ENCODE assay signal across 19 cellular contexts in genomic region chr10:100972115-100972903, GRCh38. TPM values are rescaled to one million over a fixed set of nuclear protein-coding genes. Genes with fewer than 3 reads are reported as not detected.
DNase-seq lines count a peak whose midpoint lies in the region; ATAC-seq, FAIRE-seq and TF ChIP-seq lines count a peak whose summit lies in the region.
"Had no signal": no experiment of that assay in that cellular context is flagged by ENCODE, and none has a peak within 500 bp of the region (broad histone marks: within the 10 kb centered on the region; RNA-seq: fewer than 3 reads in every experiment).

No MANE protein-coding gene starts in this region.

- no peak overlapping the region for H3K27ac ChIP-seq in astrocyte (ENCODE audit: low read depth, low read length)
- H3K27ac ChIP-seq: GM23248, KMS-11, left lung, neutrophil, upper lobe of right lung had no signal

- DNase-seq in astrocyte (ENCODE audit: low read depth) (no peak), islet precursor cell (peak; percentile 32), progenitor cell of endocrine pancreas (ENCODE audit: low spot score, unreplicated experiment) (peak; percentile 3)
- DNase-seq: activated CD4-positive, alpha-beta T cell treated with anti-CD3 and anti-CD28 coated beads for 1 hour; CD8-positive, alpha-beta memory T cell; GM23248; left lung; NCI-H187 treated with DMSO at 0.1 percent for 48 hours; NCI-H2227 treated with DMSO at 0.1 percent for 48 hours; NCI-H774; OCI-M1; Right ventricle myocardium superior; upper lobe of right lung had no signal

- ATAC-seq in activated T-helper 17 cell treated with anti-CD3 and anti-CD28 coated beads, Interleukin-2, amount 50 U/mL, for 72 hours (replicated peaks), result no peak
- ATAC-seq in HG03139 (IDR thresholded peaks at IDR 0.05; ENCODE audit: unreplicated experiment), result no peak

- peaks cover 2% of the 10 kb centered on the region for H3K36me3 Mint-ChIP-seq in astrocyte (ENCODE audit: low read depth, unreplicated experiment)
- H3K36me3 Mint-ChIP-seq in progenitor cell of endocrine pancreas (ENCODE audit: insufficient read depth), result peaks cover 9% of the 10 kb centered on the region
- H3K36me3 Mint-ChIP-seq in activated T-helper 17 cell treated with anti-CD3 and anti-CD28 coated beads, Interleukin-2, amount 50 U/mL, for 72 hours (ENCODE audit: low read depth), result no peaks in the 10 kb centered on the region

- H3K9me3 Mint-ChIP-seq in astrocyte (ENCODE audit: unreplicated experiment), result no peaks in the 10 kb centered on the region
- H3K9me3 Mint-ChIP-seq in progenitor cell of endocrine pancreas (ENCODE audit: low read depth), result no peaks in the 10 kb centered on the region
- no peaks in the 10 kb centered on the region for H3K9me3 Mint-ChIP-seq in activated T-helper 17 cell treated with anti-CD3 and anti-CD28 coated beads, Interleukin-2, amount 50 U/mL, for 72 hours
- H3K9me3 Mint-ChIP-seq: CD8-positive, alpha-beta memory T cell had no signal

- no peaks in the 10 kb centered on the region for H4K20me1 ChIP-seq in astrocyte (ENCODE audit: insufficient read depth, low read length)

- H3K4me3 ChIP-seq in astrocyte (ENCODE audit: insufficient read depth, low read depth, low read length), result no peak overlapping the region
- H3K4me3 ChIP-seq: GM23248, left lung, upper lobe of right lung had no signal

- H3K27ac Mint-ChIP-seq in astrocyte (ENCODE audit: unreplicated experiment) (no peak overlapping the region), progenitor cell of endocrine pancreas (no peak overlapping the region)
- no peak overlapping the region for H3K27ac Mint-ChIP-seq in activated T-helper 17 cell treated with anti-CD3 and anti-CD28 coated beads, Interleukin-2, amount 50 U/mL, for 72 hours

- no peak overlapping the region for H3K9ac ChIP-seq in astrocyte (ENCODE audit: low read length)
- H3K9ac ChIP-seq: GM23248, KMS-11 had no signal

- H3K4me1 ChIP-seq in astrocyte (ENCODE audit: insufficient read depth, low read length), result peaks cover 8% of the 10 kb centered on the region
- H3K4me1 ChIP-seq: colonic mucosa had no signal

- H3K4me1 Mint-ChIP-seq in astrocyte (ENCODE audit: low read depth, unreplicated experiment) (peaks cover 10% of the 10 kb centered on the region), progenitor cell of endocrine pancreas (ENCODE audit: low read depth) (peaks cover 34% of the 10 kb centered on the region)
- H3K4me1 Mint-ChIP-seq in activated T-helper 17 cell treated with anti-CD3 and anti-CD28 coated beads, Interleukin-2, amount 50 U/mL, for 72 hours, result peaks cover 11% of the 10 kb centered on the region

- peak overlapping the region; percentile 50 for H3K4me3 Mint-ChIP-seq in astrocyte (ENCODE audit: unreplicated experiment)
- no peak overlapping the region for H3K4me3 Mint-ChIP-seq in progenitor cell of endocrine pancreas (ENCODE audit: low read depth)
- no peak overlapping the region for H3K4me3 Mint-ChIP-seq in activated T-helper 17 cell treated with anti-CD3 and anti-CD28 coated beads, Interleukin-2, amount 50 U/mL, for 72 hours

- no peak for FAIRE-seq in astrocyte (lab: Jason Lieb, UNC)

- no peaks in the 10 kb centered on the region for H3K9me3 ChIP-seq in astrocyte (ENCODE audit: insufficient read depth, low read depth, low read length)
- H3K9me3 ChIP-seq: colonic mucosa, left lung, neutrophil, stomach, upper lobe of right lung had no signal

- H3K4me2 ChIP-seq in astrocyte (ENCODE audit: low read length), result no peak overlapping the region
- H3K4me2 ChIP-seq: KMS-11 had no signal

- H3K27me3 Mint-ChIP-seq in astrocyte (ENCODE audit: low read depth, unreplicated experiment) (no peaks in the 10 kb centered on the region), progenitor cell of endocrine pancreas (no peaks in the 10 kb centered on the region)
- H3K27me3 Mint-ChIP-seq in activated T-helper 17 cell treated with anti-CD3 and anti-CD28 coated beads, Interleukin-2, amount 50 U/mL, for 72 hours, result no peaks in the 10 kb centered on the region
- H3K27me3 Mint-ChIP-seq: CD8-positive, alpha-beta memory T cell had no signal

- no peaks in the 10 kb centered on the region for H3K79me2 ChIP-seq in astrocyte (ENCODE audit: insufficient read depth, low read length)

- no peak for TF ChIP-seq CTCF in astrocyte (IDR thresholded peaks at IDR 0.05; ENCODE audit: insufficient read depth, low read depth, low read length)
- no peak for TF ChIP-seq CTCF in progenitor cell of endocrine pancreas (IDR thresholded peaks at IDR 0.05; ENCODE audit: unreplicated experiment)

- H3K27me3 ChIP-seq in astrocyte (ENCODE audit: insufficient read depth, low read length), result no peaks in the 10 kb centered on the region
- H3K27me3 ChIP-seq: colonic mucosa, upper lobe of right lung had no signal

- H3K36me3 ChIP-seq in astrocyte (ENCODE audit: insufficient read depth, low read length), result no peaks in the 10 kb centered on the region
- H3K36me3 ChIP-seq: colonic mucosa, left lung, neutrophil, upper lobe of right lung had no signal

- H2AFZ ChIP-seq in astrocyte (ENCODE audit: low read depth, low read length), result no peak overlapping the region
- H2AFZ ChIP-seq: GM23248 had no signal

RNA-seq across cellular contexts. Expression of gene SEMA4G, which starts 3.0 kb away (rescaled TPM):
- total RNA-seq in astrocyte (5.9 and 7.1 TPM in 2 replicates), progenitor cell of endocrine pancreas (57.1 and 62.3 TPM in 2 replicates)
- 1 to 10 TPM; 1.4 to 3.8 TPM for total RNA-seq in activated T-helper 17 cell treated with anti-CD3 and anti-CD28 coated beads, Interleukin-2, amount 50 U/mL, for 72 hours

RNA-seq across cellular contexts. Expression of gene MRPL43, which starts 15.0 kb away (rescaled TPM):
- 61.3 and 75.1 TPM in 2 replicates for total RNA-seq in astrocyte
- 70.7 and 72.4 TPM in 2 replicates for total RNA-seq in progenitor cell of endocrine pancreas
- 10 to 100 TPM; 50.1 to 58.7 TPM for total RNA-seq in activated T-helper 17 cell treated with anti-CD3 and anti-CD28 coated beads, Interleukin-2, amount 50 U/mL, for 72 hours

RNA-seq across cellular contexts. Expression of gene TWNK, which starts 15.0 kb away (rescaled TPM):
- total RNA-seq in astrocyte, result 12.9 TPM in 2 replicates
- total RNA-seq in progenitor cell of endocrine pancreas, result 12.8 and 13.3 TPM in 2 replicates
- total RNA-seq in activated T-helper 17 cell treated with anti-CD3 and anti-CD28 coated beads, Interleukin-2, amount 50 U/mL, for 72 hours, result 10 to 100 TPM; 12.0 to 24.9 TPM

RNA-seq across cellular contexts. Expression of gene LZTS2, which starts 27.3 kb away (rescaled TPM):
- total RNA-seq in astrocyte (69.9 and 73.9 TPM in 2 replicates), progenitor cell of endocrine pancreas (81.1 and 83.2 TPM in 2 replicates)
- total RNA-seq in activated T-helper 17 cell treated with anti-CD3 and anti-CD28 coated beads, Interleukin-2, amount 50 U/mL, for 72 hours, result 10 to 100 TPM; 15.0 to 24.8 TPM

RNA-seq across cellular contexts. Expression of gene PDZD7, which starts 58.6 kb away (rescaled TPM):
- total RNA-seq in astrocyte (2.2 and 4.5 TPM in 2 replicates), progenitor cell of endocrine pancreas (0.29 and 0.84 TPM in 2 replicates)
- total RNA-seq in activated T-helper 17 cell treated with anti-CD3 and anti-CD28 coated beads, Interleukin-2, amount 50 U/mL, for 72 hours, result 1 to 10 TPM in 1 of 2 donors, under 1 TPM in 1; 0.48 to 2.9 TPM
